ENCODE assay signal across 1 cellular context in genomic region chr19:43519436-43520088, GRCh38.
TF ChIP-seq lines count a peak whose summit lies in the region.

No MANE protein-coding gene starts in this region.

TF ChIP-seq in SK-N-SH, 30 proteins besides CTCF, POLR2A, EP300 and RAD21 (continued from another document):
- TF ChIP-seq PBX3 (IDR thresholded peaks at IDR 0.05) (0 out of 2 replicates have a peak, but pooled peaks have one; percentile 20), ELF1 (IDR thresholded peaks at IDR 0.05) (no peak), RCOR1 (IDR thresholded peaks at IDR 0.05; ENCODE audit: low read length) (no peak), FOSL2 (IDR thresholded peaks at IDR 0.05; ENCODE audit: borderline replicate concordance, low read depth) (peak; percentile 51; the same call in 1 of the 2 replicates), YY1 (IDR thresholded peaks at IDR 0.05; ENCODE audit: low read depth) (no peak)
